ENCODE assay signal across 11 cellular contexts in the genomic region with DNA sequence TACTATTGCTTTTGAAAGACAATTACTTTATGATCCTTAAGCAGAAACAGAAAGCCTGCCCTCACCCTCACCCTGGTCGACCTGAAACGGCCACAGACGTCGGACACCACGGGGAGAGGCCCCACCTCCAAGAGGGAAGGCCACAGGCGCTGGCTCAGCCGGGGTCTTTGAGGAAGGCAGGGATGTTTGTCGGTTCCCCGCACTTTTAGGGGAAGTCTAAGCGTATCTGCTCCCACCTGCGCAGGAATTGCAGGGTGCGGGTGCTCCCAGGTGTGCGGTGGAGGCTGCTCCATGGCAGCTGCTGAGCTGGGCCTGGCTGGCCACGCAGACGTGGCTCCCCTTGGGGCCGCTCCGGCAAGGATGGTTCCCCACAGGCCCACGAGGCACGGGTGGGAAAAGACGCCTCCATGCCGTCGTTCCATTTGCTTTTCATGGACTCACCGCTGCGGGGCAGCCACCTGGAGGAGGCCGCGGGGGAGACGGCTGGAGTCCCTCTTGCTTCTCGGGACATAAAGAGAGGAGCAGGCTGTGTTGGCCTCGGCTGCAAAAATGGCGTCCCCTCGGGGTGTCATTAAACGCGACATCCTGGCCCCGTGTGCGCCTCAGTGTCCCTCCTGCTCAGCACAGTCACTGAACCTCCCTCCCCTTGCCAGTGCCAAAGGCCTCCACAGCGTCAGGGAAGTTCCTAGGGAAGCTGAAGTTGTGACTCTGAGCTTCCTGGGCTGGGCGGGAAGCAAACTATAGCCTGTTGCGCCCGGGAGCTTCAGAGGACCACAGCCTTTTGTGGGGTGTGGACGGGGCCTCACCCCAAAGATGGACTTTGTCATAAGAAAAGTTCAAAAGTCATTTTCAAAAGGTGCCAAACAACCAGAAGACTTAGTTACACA.
DNase-seq lines count a peak whose midpoint lies in the region; ATAC-seq and TF ChIP-seq lines count a peak whose summit lies in the region.
"Had no signal": no experiment of that assay in that cellular context is flagged by ENCODE, and none has a peak within 500 bp of the region (broad histone marks: within the 10 kb centered on the region; RNA-seq: fewer than 3 reads in every experiment).

No MANE protein-coding gene starts in this region.

- H3K27ac Mint-ChIP-seq in activated CD4-positive, alpha-beta memory T cell treated with anti-CD3 and anti-CD28 coated beads for 36 hours: peak overlapping the region; percentile 35
- H3K27ac Mint-ChIP-seq in activated CD4-positive, alpha-beta memory T cell treated with anti-CD3 and anti-CD28 coated beads, Interleukin-2, amount 10 ng/mL, durations not matched to agents 7 days and 5 days: no peak overlapping the region
- H3K27ac Mint-ChIP-seq in memory B cell: peak overlapping the region; percentile 95

- no peak for TF ChIP-seq CTCF in body of pancreas (IDR thresholded peaks at IDR 0.05)
- TF ChIP-seq CTCF in suprapubic skin (IDR thresholded peaks at IDR 0.05): no peak

- no peak for DNase-seq in activated CD4-positive, alpha-beta memory T cell treated with anti-CD3 and anti-CD28 coated beads for 36 hours
- DNase-seq in activated CD4-positive, alpha-beta memory T cell treated with anti-CD3 and anti-CD28 coated beads, Interleukin-2, amount 10 ng/mL, durations not matched to agents 7 days and 5 days: no peak
- DNase-seq in body of pancreas: no peak
- DNase-seq in memory B cell (ENCODE audit: low spot score in 2 of 2): no peak
- no peak for DNase-seq in suprapubic skin (ENCODE audit: low spot score in 2 of 2)
- DNase-seq in mesenteric fat pad (ENCODE audit: low spot score): no peak
- DNase-seq in GM19238 (ENCODE audit: insufficient read length, low spot score): no peak
- no peak for DNase-seq in LoVo (ENCODE audit: low spot score)
- DNase-seq: activated naive CD8-positive, alpha-beta T cell treated with anti-CD3 and anti-CD28 coated beads, Interleukin-2, amount 10 ng/mL, durations not matched to agents 7 days and 5 days; stimulated activated CD4-positive, alpha-beta T cell treated with anti-CD3 and anti-CD28 coated beads, Interleukin-2, amount 100 ng/mL, for 24 hours; WERI-Rb-1 had no signal

- no peak for ATAC-seq in body of pancreas
- ATAC-seq in memory B cell (ENCODE audit: low read depth): no peak

- H3K4me3 Mint-ChIP-seq in activated CD4-positive, alpha-beta memory T cell treated with anti-CD3 and anti-CD28 coated beads for 36 hours: no peak overlapping the region
- no peak overlapping the region for H3K4me3 Mint-ChIP-seq in activated CD4-positive, alpha-beta memory T cell treated with anti-CD3 and anti-CD28 coated beads, Interleukin-2, amount 10 ng/mL, durations not matched to agents 7 days and 5 days
- peak overlapping the region; percentile 84 for H3K4me3 Mint-ChIP-seq in memory B cell
- H3K4me3 Mint-ChIP-seq: activated naive CD8-positive, alpha-beta T cell treated with anti-CD3 and anti-CD28 coated beads, Interleukin-2, amount 10 ng/mL, durations not matched to agents 7 days and 5 days had no signal

- H3K27ac ChIP-seq in body of pancreas (peak overlapping the region in 3 of 4 donors; percentile 65 to 81 (median 76)), suprapubic skin (peak overlapping the region; percentile 65)
- H3K27ac ChIP-seq: WERI-Rb-1 had no signal

- H3K36me3 ChIP-seq in body of pancreas (replicated peaks in 1 of 2; ENCODE audit: insufficient read depth in 1 of 2, low read depth in 2 of 2): no peaks in the 10 kb centered on the region
- peaks cover 45% of the 10 kb centered on the region for H3K36me3 ChIP-seq in suprapubic skin

- peaks cover 26% of the 10 kb centered on the region for H3K36me3 Mint-ChIP-seq in activated CD4-positive, alpha-beta memory T cell treated with anti-CD3 and anti-CD28 coated beads for 36 hours
- H3K36me3 Mint-ChIP-seq in activated CD4-positive, alpha-beta memory T cell treated with anti-CD3 and anti-CD28 coated beads, Interleukin-2, amount 10 ng/mL, durations not matched to agents 7 days and 5 days (ENCODE audit: low read depth): peaks cover 5% of the 10 kb centered on the region
- peaks cover 18% of the 10 kb centered on the region for H3K36me3 Mint-ChIP-seq in memory B cell

- H3K9me3 Mint-ChIP-seq in activated CD4-positive, alpha-beta memory T cell treated with anti-CD3 and anti-CD28 coated beads for 36 hours: no peaks in the 10 kb centered on the region
- no peaks in the 10 kb centered on the region for H3K9me3 Mint-ChIP-seq in activated CD4-positive, alpha-beta memory T cell treated with anti-CD3 and anti-CD28 coated beads, Interleukin-2, amount 10 ng/mL, durations not matched to agents 7 days and 5 days
- H3K9me3 Mint-ChIP-seq in memory B cell: no peaks in the 10 kb centered on the region
- H3K9me3 Mint-ChIP-seq: activated naive CD8-positive, alpha-beta T cell treated with anti-CD3 and anti-CD28 coated beads, Interleukin-2, amount 10 ng/mL, durations not matched to agents 7 days and 5 days had no signal

- 78 to 79% methylated on average over 15 to 38 of the region's 40 CpGs for WGBS in body of pancreas, 2 donors
- 81% methylated on average over 21 of the region's 40 CpGs for WGBS in suprapubic skin

- intact Hi-C loops in activated CD4-positive, alpha-beta memory T cell treated with anti-CD3 and anti-CD28 coated beads for 36 hours (cut with micrococcal nuclease): no loop called here
- intact Hi-C loops in body of pancreas (cut with DNase I): no loop called here

- H3K9me3 ChIP-seq in body of pancreas (no peaks in the 10 kb centered on the region), suprapubic skin (no peaks in the 10 kb centered on the region)

- no peak for TF ChIP-seq EP300 in suprapubic skin (IDR thresholded peaks at IDR 0.05)

- no peaks in the 10 kb centered on the region for H3K27me3 ChIP-seq in body of pancreas
- no peaks in the 10 kb centered on the region for H3K27me3 ChIP-seq in suprapubic skin

- H3K4me3 ChIP-seq in body of pancreas (no peak overlapping the region), suprapubic skin (peak overlapping the region; percentile 26)

- POLR2A ChIA-PET in activated CD4-positive, alpha-beta memory T cell treated with anti-CD3 and anti-CD28 coated beads for 36 hours (lab: Charles Lee): no interaction called here
- POLR2A ChIA-PET in activated CD4-positive, alpha-beta memory T cell treated with anti-CD3 and anti-CD28 coated beads, Interleukin-2, amount 10 ng/mL, durations not matched to agents 7 days and 5 days (lab: Charles Lee): no interaction called here

- peaks cover 4% of the 10 kb centered on the region for H3K4me1 Mint-ChIP-seq in activated CD4-positive, alpha-beta memory T cell treated with anti-CD3 and anti-CD28 coated beads for 36 hours (ENCODE audit: low read depth)
- peaks cover 8% of the 10 kb centered on the region for H3K4me1 Mint-ChIP-seq in activated CD4-positive, alpha-beta memory T cell treated with anti-CD3 and anti-CD28 coated beads, Interleukin-2, amount 10 ng/mL, durations not matched to agents 7 days and 5 days
- peaks cover 38% of the 10 kb centered on the region for H3K4me1 Mint-ChIP-seq in memory B cell

- CTCF ChIA-PET in activated CD4-positive, alpha-beta memory T cell treated with anti-CD3 and anti-CD28 coated beads for 36 hours (lab: Charles Lee): no interaction called here
- CTCF ChIA-PET in activated CD4-positive, alpha-beta memory T cell treated with anti-CD3 and anti-CD28 coated beads, Interleukin-2, amount 10 ng/mL, durations not matched to agents 7 days and 5 days (lab: Charles Lee): no interaction called here

- H3K4me1 ChIP-seq in body of pancreas (peaks cover 16% of the 10 kb centered on the region), suprapubic skin (peaks cover 18% of the 10 kb centered on the region)

- H3K27me3 Mint-ChIP-seq in activated CD4-positive, alpha-beta memory T cell treated with anti-CD3 and anti-CD28 coated beads for 36 hours: no peaks in the 10 kb centered on the region
- no peaks in the 10 kb centered on the region for H3K27me3 Mint-ChIP-seq in activated CD4-positive, alpha-beta memory T cell treated with anti-CD3 and anti-CD28 coated beads, Interleukin-2, amount 10 ng/mL, durations not matched to agents 7 days and 5 days
- no peaks in the 10 kb centered on the region for H3K27me3 Mint-ChIP-seq in memory B cell
- H3K27me3 Mint-ChIP-seq: activated naive CD8-positive, alpha-beta T cell treated with anti-CD3 and anti-CD28 coated beads, Interleukin-2, amount 10 ng/mL, durations not matched to agents 7 days and 5 days had no signal

- TF ChIP-seq POLR2A in body of pancreas (IDR thresholded peaks at IDR 0.05) (no peak), suprapubic skin (IDR thresholded peaks at IDR 0.05) (no peak)
